In the genomic region with DNA sequence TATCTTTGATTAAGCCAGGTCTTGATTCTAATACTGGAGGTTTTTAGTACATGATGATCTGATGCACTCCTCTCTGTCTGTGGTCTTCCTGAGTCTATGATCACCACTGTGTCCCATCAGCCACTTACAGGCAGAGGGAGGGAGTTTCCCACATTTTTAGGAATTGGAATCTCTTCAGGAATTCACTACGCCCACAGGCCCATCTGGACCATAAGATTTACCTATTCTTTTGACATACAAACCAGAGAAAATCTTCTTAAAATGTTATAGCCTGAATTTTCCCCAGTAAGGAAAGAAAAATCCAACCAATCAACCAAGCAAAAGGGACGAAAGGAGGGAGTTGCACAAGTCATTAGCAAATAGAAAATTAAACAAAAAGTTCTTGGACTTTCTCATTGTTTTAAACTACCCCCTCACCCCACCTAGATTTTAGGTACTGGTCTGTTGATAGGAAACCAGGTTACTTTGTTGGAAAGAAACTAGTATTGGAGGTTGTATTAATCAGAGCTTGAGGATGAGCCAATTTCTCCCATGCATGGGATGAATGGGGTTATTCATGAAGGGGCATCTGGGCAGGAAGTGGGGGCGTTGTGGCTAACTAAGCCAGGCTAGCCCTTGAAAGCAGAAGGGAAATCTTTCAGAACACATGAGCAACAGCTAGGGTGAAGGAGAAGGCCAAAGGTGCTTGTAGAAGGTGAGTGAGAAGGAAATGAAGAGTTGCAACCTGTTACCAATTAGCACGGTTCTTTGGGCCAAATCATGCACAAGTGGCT, we compare ENCODE assay signal across 26 cellular contexts.
"Had no signal": no experiment of that assay in that cellular context is flagged by ENCODE, and none has a peak within 500 bp of the region (broad histone marks: within the 10 kb centered on the region; RNA-seq: fewer than 3 reads in every experiment).

No MANE protein-coding gene starts in this region.

- H3K9me3 ChIP-seq: heart right ventricle, left lung, prostate gland, right atrium auricular region, tibial artery had no signal

- H3K4me2 ChIP-seq: smooth muscle cell had no signal

- H3K27me3 ChIP-seq: heart right ventricle, left lung, right atrium auricular region, tibial artery had no signal

- H3K27ac ChIP-seq: heart right ventricle, left lung, prostate gland, right atrium auricular region, tibial artery had no signal

- H3K4me1 ChIP-seq: heart right ventricle, left lung, prostate gland, right atrium auricular region, tibial artery had no signal

- H3K36me3 Mint-ChIP-seq: naive thymus-derived CD4-positive, alpha-beta T cell; type B pancreatic cell had no signal

- FAIRE-seq: endometrium, kidney had no signal

- H3K4me3 Mint-ChIP-seq: effector memory CD8-positive, alpha-beta T cell; naive thymus-derived CD4-positive, alpha-beta T cell; nephron; stimulated activated naive CD8-positive, alpha-beta T cell treated with anti-CD3 and anti-CD28 coated beads, Interleukin-15, amount 100 ng/mL, for 72 hours; type B pancreatic cell had no signal

- H3K4me3 ChIP-seq: heart right ventricle, left lung, prostate gland, right atrium auricular region, smooth muscle cell, tibial artery had no signal

- H3K27me3 Mint-ChIP-seq: effector memory CD8-positive, alpha-beta T cell; type B pancreatic cell had no signal

- DNase-seq: cerebellar nuclear complex; cortex of kidney; effector memory CD8-positive, alpha-beta T cell; erythroblast; glutamatergic neuron; heart right ventricle; hippocampal formation; kidney; left cardiac atrium; left lung; mesendoderm; midbrain; naive thymus-derived CD4-positive, alpha-beta T cell; stimulated activated CD4-positive, alpha-beta T cell treated with anti-CD3 and anti-CD28 coated beads, Interleukin-12 subunit alpha, Interleukin-12 subunit beta, amount 100 ng/mL, for 4 hours; stimulated activated CD4-positive, alpha-beta T cell treated with anti-CD3 and anti-CD28 coated beads, Interleukin-1b, Interleukin-23, amount 100 ng/mL, for 48 hours; stimulated activated CD4-positive, alpha-beta T cell treated with anti-CD3 and anti-CD28 coated beads, Interleukin-4, amount 100 ng/mL, for 1 hour; stimulated activated CD8-positive, alpha-beta memory T cell treated with anti-CD3 and anti-CD28 coated beads, Interleukin-4, amount 100 ng/mL, for 48 hours; stimulated activated naive CD4-positive, alpha-beta T cell; stimulated activated naive CD8-positive, alpha-beta T cell treated with anti-CD3 and anti-CD28 coated beads, Interleukin-15, amount 100 ng/mL, for 72 hours; tibial artery had no signal

- H3K4me1 Mint-ChIP-seq: naive thymus-derived CD4-positive, alpha-beta T cell; nephron; stimulated activated naive CD8-positive, alpha-beta T cell treated with anti-CD3 and anti-CD28 coated beads, Interleukin-15, amount 100 ng/mL, for 72 hours had no signal

- H3K27ac Mint-ChIP-seq: effector memory CD8-positive, alpha-beta T cell; naive thymus-derived CD4-positive, alpha-beta T cell; nephron; type B pancreatic cell had no signal

- H3K36me3 ChIP-seq: heart right ventricle, left lung, prostate gland, right atrium auricular region, tibial artery had no signal

- H3K9me3 Mint-ChIP-seq: effector memory CD8-positive, alpha-beta T cell; naive thymus-derived CD4-positive, alpha-beta T cell; nephron; type B pancreatic cell had no signal
